1 cellular context compared by ENCODE assay signal in the genomic region with DNA sequence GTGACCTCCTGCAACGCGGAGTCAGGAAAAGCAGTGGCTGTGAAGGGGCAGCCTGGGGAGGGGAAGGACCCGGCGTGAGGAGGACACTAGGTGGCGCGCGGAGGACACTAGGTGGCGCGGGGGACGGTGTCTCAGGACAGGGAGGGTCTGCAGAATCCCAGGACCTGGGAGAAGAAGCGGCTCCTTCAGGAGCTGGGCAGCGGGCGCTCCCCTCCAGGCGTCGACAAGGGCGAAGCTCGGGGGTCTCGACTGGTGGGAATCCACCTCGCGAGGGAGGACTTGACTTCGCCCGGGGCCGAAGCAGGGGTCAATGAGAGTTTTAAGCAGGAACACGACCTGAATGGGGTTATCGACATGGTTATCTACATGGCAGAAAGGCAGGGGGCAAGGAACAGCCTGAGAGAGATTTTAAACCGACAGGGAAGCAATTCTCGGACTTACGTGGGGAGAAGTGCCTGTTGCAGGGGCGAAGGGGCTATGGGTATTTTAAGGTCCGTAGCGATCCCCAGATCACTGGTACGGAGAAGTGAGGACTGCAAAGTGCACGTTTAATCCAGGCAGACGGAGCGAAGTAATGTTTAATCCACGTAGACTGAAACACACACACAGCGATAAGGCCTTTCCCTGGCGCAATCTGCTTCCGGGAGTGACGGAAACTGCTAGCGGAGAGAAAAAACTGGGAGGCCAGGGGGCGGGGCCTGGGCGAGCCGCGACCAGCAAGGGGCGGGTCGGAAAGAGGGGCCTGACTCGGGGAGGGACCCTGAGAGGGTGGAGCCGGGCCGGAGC.
A peak's percentile ranks its signal among the peaks of the same experiment; 100 is the strongest.
TF ChIP-seq lines count a peak whose summit lies in the region.

A gene (minus strand): TSS at position 648 of the 786 bp plus-strand sequence. CDS start 9,426 bp downstream, outside the sequence.

TF ChIP-seq in K562, 482 proteins besides CTCF, POLR2A, EP300 and RAD21 (continued from another document and continues in another):
- TF ChIP-seq, protein P1, sequence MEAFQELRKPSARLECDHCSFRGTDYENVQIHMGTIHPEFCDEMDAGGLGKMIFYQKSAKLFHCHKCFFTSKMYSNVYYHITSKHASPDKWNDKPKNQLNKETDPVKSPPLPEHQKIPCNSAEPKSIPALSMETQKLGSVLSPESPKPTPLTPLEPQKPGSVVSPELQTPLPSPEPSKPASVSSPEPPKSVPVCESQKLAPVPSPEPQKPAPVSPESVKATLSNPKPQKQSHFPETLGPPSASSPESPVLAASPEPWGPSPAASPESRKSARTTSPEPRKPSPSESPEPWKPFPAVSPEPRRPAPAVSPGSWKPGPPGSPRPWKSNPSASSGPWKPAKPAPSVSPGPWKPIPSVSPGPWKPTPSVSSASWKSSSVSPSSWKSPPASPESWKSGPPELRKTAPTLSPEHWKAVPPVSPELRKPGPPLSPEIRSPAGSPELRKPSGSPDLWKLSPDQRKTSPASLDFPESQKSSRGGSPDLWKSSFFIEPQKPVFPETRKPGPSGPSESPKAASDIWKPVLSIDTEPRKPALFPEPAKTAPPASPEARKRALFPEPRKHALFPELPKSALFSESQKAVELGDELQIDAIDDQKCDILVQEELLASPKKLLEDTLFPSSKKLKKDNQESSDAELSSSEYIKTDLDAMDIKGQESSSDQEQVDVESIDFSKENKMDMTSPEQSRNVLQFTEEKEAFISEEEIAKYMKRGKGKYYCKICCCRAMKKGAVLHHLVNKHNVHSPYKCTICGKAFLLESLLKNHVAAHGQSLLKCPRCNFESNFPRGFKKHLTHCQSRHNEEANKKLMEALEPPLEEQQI (IDR thresholded peaks at IDR 0.05): no peak
- TF ChIP-seq ZNF707 (CRISPR knock-in tag; conservative IDR thresholded peaks at IDR 0.05): no peak
- peak; percentile 93 for TF ChIP-seq CHD1 (IDR thresholded peaks at IDR 0.05; ENCODE audit: low read length)
- TF ChIP-seq ZNF764 (CRISPR knock-in tag; IDR thresholded peaks at IDR 0.05; ENCODE audit: low read depth): no peak
- TF ChIP-seq, protein P2, sequence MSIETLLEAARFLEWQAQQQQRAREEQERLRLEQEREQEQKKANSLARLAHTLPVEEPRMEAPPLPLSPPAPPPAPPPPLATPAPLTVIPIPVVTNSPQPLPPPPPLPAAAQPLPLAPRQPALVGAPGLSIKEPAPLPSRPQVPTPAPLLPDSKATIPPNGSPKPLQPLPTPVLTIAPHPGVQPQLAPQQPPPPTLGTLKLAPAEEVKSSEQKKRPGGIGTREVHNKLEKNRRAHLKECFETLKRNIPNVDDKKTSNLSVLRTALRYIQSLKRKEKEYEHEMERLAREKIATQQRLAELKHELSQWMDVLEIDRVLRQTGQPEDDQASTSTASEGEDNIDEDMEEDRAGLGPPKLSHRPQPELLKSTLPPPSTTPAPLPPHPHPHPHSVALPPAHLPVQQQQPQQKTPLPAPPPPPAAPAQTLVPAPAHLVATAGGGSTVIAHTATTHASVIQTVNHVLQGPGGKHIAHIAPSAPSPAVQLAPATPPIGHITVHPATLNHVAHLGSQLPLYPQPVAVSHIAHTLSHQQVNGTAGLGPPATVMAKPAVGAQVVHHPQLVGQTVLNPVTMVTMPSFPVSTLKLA (conservative IDR thresholded peaks at IDR 0.05): no peak
- no peak for TF ChIP-seq ERF (CRISPR knock-in tag; IDR thresholded peaks at IDR 0.05)
- TF ChIP-seq NCOA1 (IDR thresholded peaks at IDR 0.05; ENCODE audit: low read depth): peak; percentile 91
- TF ChIP-seq NFE2 (IDR thresholded peaks at IDR 0.05; ENCODE audit: low read depth): no peak
- TF ChIP-seq, protein P3, sequence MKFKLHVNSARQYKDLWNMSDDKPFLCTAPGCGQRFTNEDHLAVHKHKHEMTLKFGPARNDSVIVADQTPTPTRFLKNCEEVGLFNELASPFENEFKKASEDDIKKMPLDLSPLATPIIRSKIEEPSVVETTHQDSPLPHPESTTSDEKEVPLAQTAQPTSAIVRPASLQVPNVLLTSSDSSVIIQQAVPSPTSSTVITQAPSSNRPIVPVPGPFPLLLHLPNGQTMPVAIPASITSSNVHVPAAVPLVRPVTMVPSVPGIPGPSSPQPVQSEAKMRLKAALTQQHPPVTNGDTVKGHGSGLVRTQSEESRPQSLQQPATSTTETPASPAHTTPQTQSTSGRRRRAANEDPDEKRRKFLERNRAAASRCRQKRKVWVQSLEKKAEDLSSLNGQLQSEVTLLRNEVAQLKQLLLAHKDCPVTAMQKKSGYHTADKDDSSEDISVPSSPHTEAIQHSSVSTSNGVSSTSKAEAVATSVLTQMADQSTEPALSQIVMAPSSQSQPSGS (CRISPR knock-in tag; IDR thresholded peaks at IDR 0.05): no peak
- TF ChIP-seq, protein P4, sequence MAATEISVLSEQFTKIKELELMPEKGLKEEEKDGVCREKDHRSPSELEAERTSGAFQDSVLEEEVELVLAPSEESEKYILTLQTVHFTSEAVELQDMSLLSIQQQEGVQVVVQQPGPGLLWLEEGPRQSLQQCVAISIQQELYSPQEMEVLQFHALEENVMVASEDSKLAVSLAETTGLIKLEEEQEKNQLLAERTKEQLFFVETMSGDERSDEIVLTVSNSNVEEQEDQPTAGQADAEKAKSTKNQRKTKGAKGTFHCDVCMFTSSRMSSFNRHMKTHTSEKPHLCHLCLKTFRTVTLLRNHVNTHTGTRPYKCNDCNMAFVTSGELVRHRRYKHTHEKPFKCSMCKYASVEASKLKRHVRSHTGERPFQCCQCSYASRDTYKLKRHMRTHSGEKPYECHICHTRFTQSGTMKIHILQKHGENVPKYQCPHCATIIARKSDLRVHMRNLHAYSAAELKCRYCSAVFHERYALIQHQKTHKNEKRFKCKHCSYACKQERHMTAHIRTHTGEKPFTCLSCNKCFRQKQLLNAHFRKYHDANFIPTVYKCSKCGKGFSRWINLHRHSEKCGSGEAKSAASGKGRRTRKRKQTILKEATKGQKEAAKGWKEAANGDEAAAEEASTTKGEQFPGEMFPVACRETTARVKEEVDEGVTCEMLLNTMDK (IDR thresholded peaks at IDR 0.05; ENCODE audit: borderline replicate concordance, insufficient read depth, low read depth, low read length, poor library complexity, severe bottlenecking): peak; percentile 66
- TF ChIP-seq FOXK1 (CRISPR knock-in tag; IDR thresholded peaks at IDR 0.05; ENCODE audit: borderline replicate concordance): no peak
- TF ChIP-seq CREB1 (IDR thresholded peaks at IDR 0.05): no peak
- TF ChIP-seq CREB1 (CRISPR knock-in tag; IDR thresholded peaks at IDR 0.05): no peak; the same call in 1 of the 2 replicates
- TF ChIP-seq, protein P5, sequence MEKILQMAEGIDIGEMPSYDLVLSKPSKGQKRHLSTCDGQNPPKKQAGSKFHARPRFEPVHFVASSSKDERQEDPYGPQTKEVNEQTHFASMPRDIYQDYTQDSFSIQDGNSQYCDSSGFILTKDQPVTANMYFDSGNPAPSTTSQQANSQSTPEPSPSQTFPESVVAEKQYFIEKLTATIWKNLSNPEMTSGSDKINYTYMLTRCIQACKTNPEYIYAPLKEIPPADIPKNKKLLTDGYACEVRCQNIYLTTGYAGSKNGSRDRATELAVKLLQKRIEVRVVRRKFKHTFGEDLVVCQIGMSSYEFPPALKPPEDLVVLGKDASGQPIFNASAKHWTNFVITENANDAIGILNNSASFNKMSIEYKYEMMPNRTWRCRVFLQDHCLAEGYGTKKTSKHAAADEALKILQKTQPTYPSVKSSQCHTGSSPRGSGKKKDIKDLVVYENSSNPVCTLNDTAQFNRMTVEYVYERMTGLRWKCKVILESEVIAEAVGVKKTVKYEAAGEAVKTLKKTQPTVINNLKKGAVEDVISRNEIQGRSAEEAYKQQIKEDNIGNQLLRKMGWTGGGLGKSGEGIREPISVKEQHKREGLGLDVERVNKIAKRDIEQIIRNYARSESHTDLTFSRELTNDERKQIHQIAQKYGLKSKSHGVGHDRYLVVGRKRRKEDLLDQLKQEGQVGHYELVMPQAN (IDR thresholded peaks at IDR 0.05; ENCODE audit: borderline replicate concordance): peak; percentile 42; the same call in 1 of the 2 replicates
- peak; percentile 56 for TF ChIP-seq HCFC1 (IDR thresholded peaks at IDR 0.05; ENCODE audit: low read depth, low read length)
- TF ChIP-seq GTF2A2 (tag; IDR thresholded peaks at IDR 0.05): 0 out of 2 replicates have a peak, but pooled peaks have one; percentile 49
- TF ChIP-seq, protein P6, sequence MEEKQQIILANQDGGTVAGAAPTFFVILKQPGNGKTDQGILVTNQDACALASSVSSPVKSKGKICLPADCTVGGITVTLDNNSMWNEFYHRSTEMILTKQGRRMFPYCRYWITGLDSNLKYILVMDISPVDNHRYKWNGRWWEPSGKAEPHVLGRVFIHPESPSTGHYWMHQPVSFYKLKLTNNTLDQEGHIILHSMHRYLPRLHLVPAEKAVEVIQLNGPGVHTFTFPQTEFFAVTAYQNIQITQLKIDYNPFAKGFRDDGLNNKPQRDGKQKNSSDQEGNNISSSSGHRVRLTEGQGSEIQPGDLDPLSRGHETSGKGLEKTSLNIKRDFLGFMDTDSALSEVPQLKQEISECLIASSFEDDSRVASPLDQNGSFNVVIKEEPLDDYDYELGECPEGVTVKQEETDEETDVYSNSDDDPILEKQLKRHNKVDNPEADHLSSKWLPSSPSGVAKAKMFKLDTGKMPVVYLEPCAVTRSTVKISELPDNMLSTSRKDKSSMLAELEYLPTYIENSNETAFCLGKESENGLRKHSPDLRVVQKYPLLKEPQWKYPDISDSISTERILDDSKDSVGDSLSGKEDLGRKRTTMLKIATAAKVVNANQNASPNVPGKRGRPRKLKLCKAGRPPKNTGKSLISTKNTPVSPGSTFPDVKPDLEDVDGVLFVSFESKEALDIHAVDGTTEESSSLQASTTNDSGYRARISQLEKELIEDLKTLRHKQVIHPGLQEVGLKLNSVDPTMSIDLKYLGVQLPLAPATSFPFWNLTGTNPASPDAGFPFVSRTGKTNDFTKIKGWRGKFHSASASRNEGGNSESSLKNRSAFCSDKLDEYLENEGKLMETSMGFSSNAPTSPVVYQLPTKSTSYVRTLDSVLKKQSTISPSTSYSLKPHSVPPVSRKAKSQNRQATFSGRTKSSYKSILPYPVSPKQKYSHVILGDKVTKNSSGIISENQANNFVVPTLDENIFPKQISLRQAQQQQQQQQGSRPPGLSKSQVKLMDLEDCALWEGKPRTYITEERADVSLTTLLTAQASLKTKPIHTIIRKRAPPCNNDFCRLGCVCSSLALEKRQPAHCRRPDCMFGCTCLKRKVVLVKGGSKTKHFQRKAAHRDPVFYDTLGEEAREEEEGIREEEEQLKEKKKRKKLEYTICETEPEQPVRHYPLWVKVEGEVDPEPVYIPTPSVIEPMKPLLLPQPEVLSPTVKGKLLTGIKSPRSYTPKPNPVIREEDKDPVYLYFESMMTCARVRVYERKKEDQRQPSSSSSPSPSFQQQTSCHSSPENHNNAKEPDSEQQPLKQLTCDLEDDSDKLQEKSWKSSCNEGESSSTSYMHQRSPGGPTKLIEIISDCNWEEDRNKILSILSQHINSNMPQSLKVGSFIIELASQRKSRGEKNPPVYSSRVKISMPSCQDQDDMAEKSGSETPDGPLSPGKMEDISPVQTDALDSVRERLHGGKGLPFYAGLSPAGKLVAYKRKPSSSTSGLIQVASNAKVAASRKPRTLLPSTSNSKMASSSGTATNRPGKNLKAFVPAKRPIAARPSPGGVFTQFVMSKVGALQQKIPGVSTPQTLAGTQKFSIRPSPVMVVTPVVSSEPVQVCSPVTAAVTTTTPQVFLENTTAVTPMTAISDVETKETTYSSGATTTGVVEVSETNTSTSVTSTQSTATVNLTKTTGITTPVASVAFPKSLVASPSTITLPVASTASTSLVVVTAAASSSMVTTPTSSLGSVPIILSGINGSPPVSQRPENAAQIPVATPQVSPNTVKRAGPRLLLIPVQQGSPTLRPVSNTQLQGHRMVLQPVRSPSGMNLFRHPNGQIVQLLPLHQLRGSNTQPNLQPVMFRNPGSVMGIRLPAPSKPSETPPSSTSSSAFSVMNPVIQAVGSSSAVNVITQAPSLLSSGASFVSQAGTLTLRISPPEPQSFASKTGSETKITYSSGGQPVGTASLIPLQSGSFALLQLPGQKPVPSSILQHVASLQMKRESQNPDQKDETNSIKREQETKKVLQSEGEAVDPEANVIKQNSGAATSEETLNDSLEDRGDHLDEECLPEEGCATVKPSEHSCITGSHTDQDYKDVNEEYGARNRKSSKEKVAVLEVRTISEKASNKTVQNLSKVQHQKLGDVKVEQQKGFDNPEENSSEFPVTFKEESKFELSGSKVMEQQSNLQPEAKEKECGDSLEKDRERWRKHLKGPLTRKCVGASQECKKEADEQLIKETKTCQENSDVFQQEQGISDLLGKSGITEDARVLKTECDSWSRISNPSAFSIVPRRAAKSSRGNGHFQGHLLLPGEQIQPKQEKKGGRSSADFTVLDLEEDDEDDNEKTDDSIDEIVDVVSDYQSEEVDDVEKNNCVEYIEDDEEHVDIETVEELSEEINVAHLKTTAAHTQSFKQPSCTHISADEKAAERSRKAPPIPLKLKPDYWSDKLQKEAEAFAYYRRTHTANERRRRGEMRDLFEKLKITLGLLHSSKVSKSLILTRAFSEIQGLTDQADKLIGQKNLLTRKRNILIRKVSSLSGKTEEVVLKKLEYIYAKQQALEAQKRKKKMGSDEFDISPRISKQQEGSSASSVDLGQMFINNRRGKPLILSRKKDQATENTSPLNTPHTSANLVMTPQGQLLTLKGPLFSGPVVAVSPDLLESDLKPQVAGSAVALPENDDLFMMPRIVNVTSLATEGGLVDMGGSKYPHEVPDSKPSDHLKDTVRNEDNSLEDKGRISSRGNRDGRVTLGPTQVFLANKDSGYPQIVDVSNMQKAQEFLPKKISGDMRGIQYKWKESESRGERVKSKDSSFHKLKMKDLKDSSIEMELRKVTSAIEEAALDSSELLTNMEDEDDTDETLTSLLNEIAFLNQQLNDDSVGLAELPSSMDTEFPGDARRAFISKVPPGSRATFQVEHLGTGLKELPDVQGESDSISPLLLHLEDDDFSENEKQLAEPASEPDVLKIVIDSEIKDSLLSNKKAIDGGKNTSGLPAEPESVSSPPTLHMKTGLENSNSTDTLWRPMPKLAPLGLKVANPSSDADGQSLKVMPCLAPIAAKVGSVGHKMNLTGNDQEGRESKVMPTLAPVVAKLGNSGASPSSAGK (IDR thresholded peaks at IDR 0.05): no peak
- peak; percentile 30 for TF ChIP-seq HNRNPLL (IDR thresholded peaks at IDR 0.05; ENCODE audit: low read depth, low read length, poor library complexity, severe bottlenecking)
- TF ChIP-seq CCNT2 (IDR thresholded peaks at IDR 0.05; ENCODE audit: borderline replicate concordance, extremely low read depth, insufficient read length, low read depth, low read length): peak; percentile 23
- TF ChIP-seq SMARCA4 (IDR thresholded peaks at IDR 0.05): peak; percentile 39; the same call in 1 of the 2 replicates
- TF ChIP-seq, protein P7, sequence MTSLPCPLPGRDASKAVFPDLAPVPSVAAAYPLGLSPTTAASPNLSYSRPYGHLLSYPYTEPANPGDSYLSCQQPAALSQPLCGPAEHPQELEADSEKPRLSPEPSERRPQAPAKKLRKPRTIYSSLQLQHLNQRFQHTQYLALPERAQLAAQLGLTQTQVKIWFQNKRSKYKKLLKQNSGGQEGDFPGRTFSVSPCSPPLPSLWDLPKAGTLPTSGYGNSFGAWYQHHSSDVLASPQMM (CRISPR knock-in tag; IDR thresholded peaks at IDR 0.05): no peak
- 0 out of 4 replicates have a peak, but pooled peaks of 1 of the 2 experiments have one; percentile 78 for TF ChIP-seq TEAD1 (CRISPR knock-in tag; IDR thresholded peaks at IDR 0.05)
- TF ChIP-seq PML (IDR thresholded peaks at IDR 0.05; ENCODE audit: low read length): peak; percentile 75; the same call in 1 of the 2 replicates
- TF ChIP-seq ZBTB7A (IDR thresholded peaks at IDR 0.05; ENCODE audit: borderline replicate concordance, control insufficient read depth, low read depth, low read length): peak; percentile 95
- TF ChIP-seq, protein P8, sequence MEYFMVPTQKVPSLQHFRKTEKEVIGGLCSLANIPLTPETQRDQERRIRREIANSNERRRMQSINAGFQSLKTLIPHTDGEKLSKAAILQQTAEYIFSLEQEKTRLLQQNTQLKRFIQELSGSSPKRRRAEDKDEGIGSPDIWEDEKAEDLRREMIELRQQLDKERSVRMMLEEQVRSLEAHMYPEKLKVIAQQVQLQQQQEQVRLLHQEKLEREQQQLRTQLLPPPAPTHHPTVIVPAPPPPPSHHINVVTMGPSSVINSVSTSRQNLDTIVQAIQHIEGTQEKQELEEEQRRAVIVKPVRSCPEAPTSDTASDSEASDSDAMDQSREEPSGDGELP (CRISPR knock-in tag; IDR thresholded peaks at IDR 0.05; ENCODE audit: borderline replicate concordance): peak; percentile 15; the same call in 1 of the 2 replicates
